1 cellular context compared by ENCODE assay signal in genomic region chr7:105760549-105761447, GRCh38.
TF ChIP-seq lines count a peak whose summit lies in the region.

No MANE protein-coding gene starts in this region.

TF ChIP-seq in SK-N-SH, 30 proteins besides CTCF, POLR2A, EP300 and RAD21 (continued from another document):
- TF ChIP-seq USF2 (IDR thresholded peaks at IDR 0.05; ENCODE audit: borderline replicate concordance, low read depth, low read length), result no peak
- TF ChIP-seq FOXM1 (IDR thresholded peaks at IDR 0.05; ENCODE audit: low read depth), result no peak
- no peak for TF ChIP-seq TCF12 (IDR thresholded peaks at IDR 0.05)
- TF ChIP-seq NFIC (IDR thresholded peaks at IDR 0.05; ENCODE audit: borderline replicate concordance), result no peak
- no peak for TF ChIP-seq SMC3 (IDR thresholded peaks at IDR 0.05; ENCODE audit: low read depth, low read length)
